ENCODE assay signal across 25 cellular contexts in the genomic region with DNA sequence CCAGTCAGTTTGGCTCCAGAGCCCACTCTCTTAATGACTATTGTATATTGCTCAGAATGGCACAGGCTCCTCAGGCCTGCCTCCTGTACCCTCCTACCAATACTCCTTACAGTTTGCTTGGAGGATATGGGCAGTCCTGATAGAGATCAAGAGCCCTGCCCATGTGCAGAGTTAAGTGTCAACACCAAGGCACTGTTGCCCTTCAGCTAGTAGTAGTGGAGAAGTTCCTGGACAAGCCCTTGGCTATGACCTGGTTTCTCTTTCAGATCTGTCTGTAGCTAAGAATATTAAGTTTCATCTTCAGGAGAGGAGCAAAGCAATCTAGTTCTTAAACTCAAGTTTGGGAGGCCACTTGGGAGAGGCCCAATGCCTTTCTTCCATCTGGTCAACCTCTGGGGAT. TPM values are rescaled to one million over a fixed set of nuclear protein-coding genes. Genes with fewer than 3 reads are reported as not detected.
DNase-seq lines count a peak whose midpoint lies in the region; ATAC-seq, FAIRE-seq and TF ChIP-seq lines count a peak whose summit lies in the region.
"Had no signal": no experiment of that assay in that cellular context is flagged by ENCODE, and none has a peak within 500 bp of the region (broad histone marks: within the 10 kb centered on the region; RNA-seq: fewer than 3 reads in every experiment).

No MANE protein-coding gene starts in this region.

- DNase-seq in GM12865 (ENCODE audit: low read depth) (peak; percentile 51), MV-4-11 (lab: John Stamatoyannopoulos, UW) (peak; percentile 29), GM12878 (ENCODE audit: low read depth, low spot score) (no peak), NCI-H1105 treated with DMSO at 0.1 percent for 48 hours (lab: John Stamatoyannopoulos, UW) (no peak), iPS-NIHi11 (ENCODE audit: low spot score) (no peak), activated T-cell treated with anti-CD3 and anti-CD28 coated beads for 4 hours (no peak), H9 (no peak)
- no peak for DNase-seq in naive thymus-derived CD8-positive, alpha-beta T cell
- DNase-seq: CD4-positive, alpha-beta memory T cell; DMS53; effector CD4-positive, alpha-beta T cell; gastrocnemius medialis; GF-D8; H7; Kasumi-1; kidney glomerular epithelial cell; mesenchymal stem cell; NCI-H1417; PC-9; stimulated activated naive CD4-positive, alpha-beta T cell; tibial artery had no signal

- H3K4ac ChIP-seq in H9 (ENCODE audit: low read depth, low read length) = no peak overlapping the region

- H3K79me1 ChIP-seq in H9 (ENCODE audit: insufficient read depth, low read depth, low read length, poor library complexity, severe bottlenecking) = no peaks in the 10 kb centered on the region

- no peak for TF ChIP-seq EP300 in GM12878 (IDR thresholded peaks at IDR 0.05; ENCODE audit: borderline replicate concordance in 1 of 2, control insufficient read depth in 1 of 2, low read depth in 2 of 2, low read length in 2 of 2)

- in situ Hi-C loops in GM12878 (cut with MboI) = no loop called here

- POLR2A ChIA-PET in GM12878 (lab: Charles Lee) = interaction anchor here (0.6 to 1.0 kb wide), 2 partner anchors 121 to 624 kb away, joined by 3 to 4 read pairs; no protein-coding TSS in a partner anchor
- POLR2A ChIA-PET in naive thymus-derived CD8-positive, alpha-beta T cell (lab: Charles Lee) = interaction anchor here (0.9 to 1.4 kb wide), 2 partner anchors 23 to 114 kb away, joined by 4 to 8 read pairs; partner anchors contain the start of gene RPL5

- no peaks in the 10 kb centered on the region for H4K20me1 ChIP-seq in GM12878 (ENCODE audit: control insufficient read depth, insufficient read depth)
- no peaks in the 10 kb centered on the region for H4K20me1 ChIP-seq in H9 (ENCODE audit: control insufficient read depth, insufficient read depth, insufficient read length)

- H2AFZ ChIP-seq in GM12878 (ENCODE audit: control insufficient read depth, low read depth, low read length) = no peak overlapping the region
- no peak overlapping the region for H2AFZ ChIP-seq in H9 (ENCODE audit: low read length)
- H2AFZ ChIP-seq: PC-9 had no signal

- peaks cover 13 to 38% (median 27%) of the 10 kb centered on the region in 4 donors for H3K4me1 Mint-ChIP-seq in naive thymus-derived CD8-positive, alpha-beta T cell
- H3K4me1 Mint-ChIP-seq in H9 = peaks cover 2 to 4% of the 10 kb centered on the region in 2 experiments; a peak in 2 of 4 replicates

- H3K4me2 ChIP-seq in GM12878 (ENCODE audit: control insufficient read depth, insufficient read depth) (no peak overlapping the region; the same call in 1 of the 2 replicates), H9 (ENCODE audit: insufficient read depth, insufficient read length, low read length) (no peak overlapping the region)
- H3K4me2 ChIP-seq: PC-9 had no signal

- no peaks in the 10 kb centered on the region for H3K79me2 ChIP-seq in GM12878 (ENCODE audit: control insufficient read depth, insufficient read depth, low read length)
- H3K79me2 ChIP-seq in H9 (ENCODE audit: insufficient read depth, low read length) = no peaks in the 10 kb centered on the region

- no peak overlapping the region for H3K23ac ChIP-seq in H9 (ENCODE audit: insufficient read length, low read depth, low read length)

- SMC1A ChIA-PET in GM12878 (lab: Charles Lee; ENCODE audit: uncharacterized antibody, unreplicated experiment) = interaction anchor here (0.7 to 7.5 kb wide), 8 partner anchors 9 to 343 kb away, joined by 3 to 179 read pairs (median 4); partner anchors contain the start of gene DIPK1A

- TF ChIP-seq CTCF in GM12865 (IDR thresholded peaks at IDR 0.05; ENCODE audit: insufficient read depth, low read depth, low read length, missing control alignments) (no peak), GM12878 (IDR thresholded peaks at IDR 0.05 in 2 of 3, conservative IDR thresholded peaks at IDR 0.05 in 1 of 3; ENCODE audit: control insufficient read depth in 2 of 3, extremely low read depth in 1 of 3, insufficient read depth in 1 of 3, low read depth in 3 of 3, low read length in 3 of 3) (no peak), H9 (conservative IDR thresholded peaks at IDR 0.05) (no peak)

- no peak for FAIRE-seq in GM12878 (lab: Jason Lieb, UNC)
- FAIRE-seq: HTR-8/SVneo had no signal

- H2AK5ac ChIP-seq in H9 (ENCODE audit: insufficient read length, low read length) = no peak overlapping the region

- no peak overlapping the region for H2BK120ac ChIP-seq in H9 (ENCODE audit: low read depth, low read length, poor library complexity, severe bottlenecking)

- no peak overlapping the region for H2BK5ac ChIP-seq in H9 (ENCODE audit: insufficient read length, low read length)

- peaks cover 5 to 16% (median 12%) of the 10 kb centered on the region in 3 donors for H3K36me3 Mint-ChIP-seq in naive thymus-derived CD8-positive, alpha-beta T cell
- H3K36me3 Mint-ChIP-seq in H9 (ENCODE audit: insufficient read depth in 1 of 3, low read depth in 3 of 3) = no peaks in the 10 kb centered on the region; a peak in 2 of 7 replicates

- H3K9ac ChIP-seq in GM12878 (ENCODE audit: control insufficient read depth, insufficient read depth, low read length) (no peak overlapping the region), H9 (ENCODE audit: extremely low read depth, insufficient read length, low read length) (no peak overlapping the region)

- H2BK20ac ChIP-seq in H9 (ENCODE audit: low read depth, low read length, poor library complexity, severe bottlenecking) = no peak overlapping the region

- H4K91ac ChIP-seq in H9 (ENCODE audit: insufficient read length, low read depth, low read length) = no peak overlapping the region

- H2BK15ac ChIP-seq in H9 (ENCODE audit: low read depth, low read length) = no peak overlapping the region

- H3K9me3 ChIP-seq in GM12878 (replicated peaks; ENCODE audit: control insufficient read depth, insufficient read depth, low read length) = no peaks in the 10 kb centered on the region; the same call in 2 of the 3 replicates
- H3K9me3 ChIP-seq in H9 (ENCODE audit: control insufficient read depth, low read depth, low read length) = no peaks in the 10 kb centered on the region
- H3K9me3 ChIP-seq: gastrocnemius medialis, tibial artery had no signal

- H3K56ac ChIP-seq in H9 (ENCODE audit: insufficient read length, low read depth, low read length) = no peak overlapping the region

- RAD21 ChIA-PET in GM12878 (lab: Charles Lee; ENCODE audit: unreplicated experiment) = interaction anchor here (2.5 to 2.8 kb wide), 2 partner anchors 106 to 140 kb away, joined by 8 read pairs; partner anchors contain the start of gene DIPK1A

- no peak overlapping the region for H2BK12ac ChIP-seq in H9 (ENCODE audit: insufficient read length, low read depth, low read length)

- no peak overlapping the region for H3K18ac ChIP-seq in H9 (ENCODE audit: insufficient read length, low read depth, low read length)

- H4K8ac ChIP-seq in H9 (replicated peaks; ENCODE audit: insufficient read length, low read depth, low read length) = no peak overlapping the region

- H3K23me2 ChIP-seq in H9 (ENCODE audit: insufficient read length, low read depth, low read length, poor library complexity, severe bottlenecking) = no peaks in the 10 kb centered on the region

- H3K36me3 ChIP-seq in GM12878 (ENCODE audit: control insufficient read depth in 2 of 2, insufficient read depth in 2 of 2, low read length in 1 of 2) = no peaks in the 10 kb centered on the region; a peak in 3 of 4 replicates
- H3K36me3 ChIP-seq: gastrocnemius medialis had no signal

- intact Hi-C loops in GM12878 (cut with micrococcal nuclease; ENCODE audit: unreplicated experiment) = no loop called here

- no peak overlapping the region for H3T11ph ChIP-seq in H9 (ENCODE audit: low read length)

- ATAC-seq in GM12878 = peak; percentile 49
- no peak for ATAC-seq in naive thymus-derived CD8-positive, alpha-beta T cell
- ATAC-seq: esophagus mucosa, gastrocnemius medialis had no signal

- TF ChIP-seq POLR2A in GM12878 (IDR thresholded peaks at IDR 0.05; ENCODE audit: low read depth, low read length) = no peak

- CTCF ChIA-PET in GM12878 (lab: Yijun Ruan, JAX) = interaction anchor here (0.9 to 7.7 kb wide), 5 partner anchors 13 to 208 kb away, joined by 3 to 165 read pairs (median 4); partner anchors contain the start of gene DIPK1A

- H3K4me3 ChIP-seq in GM12865 (ENCODE audit: low read depth, low read length) (no peak overlapping the region), GM12878 (no peak overlapping the region)
- H3K4me3 ChIP-seq: gastrocnemius medialis, PC-9, tibial artery had no signal

- H3K27me3 Mint-ChIP-seq in naive thymus-derived CD8-positive, alpha-beta T cell = no peaks in the 10 kb centered on the region
- no peaks in the 10 kb centered on the region for H3K27me3 Mint-ChIP-seq in H9 (ENCODE audit: low read depth)
- H3K27me3 Mint-ChIP-seq: activated naive CD8-positive, alpha-beta T cell; CD4-positive, alpha-beta memory T cell had no signal

- H3K14ac ChIP-seq in H9 (ENCODE audit: insufficient read depth, low read length) = no peak overlapping the region

- TF ChIP-seq RAD21 in GM12878 (IDR thresholded peaks at IDR 0.05; ENCODE audit: insufficient read depth, low read depth, low read length) = no peak

- H3K27me3 ChIP-seq in GM12878 (replicated peaks in 1 of 2; ENCODE audit: control insufficient read depth in 2 of 2, insufficient read depth in 2 of 2, low read length in 1 of 2) (no peaks in the 10 kb centered on the region), H9 (ENCODE audit: insufficient read depth, low read length) (no peaks in the 10 kb centered on the region)
- H3K27me3 ChIP-seq: gastrocnemius medialis, tibial artery had no signal

- peak overlapping the region in 6 of 10 donors; percentile 1 to 73 (median 30) for H3K27ac Mint-ChIP-seq in naive thymus-derived CD8-positive, alpha-beta T cell
- H3K27ac Mint-ChIP-seq in H9 = no peak overlapping the region
- H3K27ac Mint-ChIP-seq: activated naive CD8-positive, alpha-beta T cell; nephron had no signal

- H3K4me1 ChIP-seq in GM12878 (ENCODE audit: control insufficient read depth, insufficient read depth, low read length) (peaks cover 9% of the 10 kb centered on the region), H9 (ENCODE audit: insufficient read depth, low read length) (no peaks in the 10 kb centered on the region)

- H3K27ac ChIP-seq in GM12878 (ENCODE audit: control insufficient read depth, insufficient read depth) = no peak overlapping the region
- H3K27ac ChIP-seq in H9 (ENCODE audit: insufficient read length, low read depth, low read length) = no peak overlapping the region
- H3K27ac ChIP-seq: gastrocnemius medialis, PC-9, tibial artery had no signal

- no peak overlapping the region for H3K4me3 Mint-ChIP-seq in naive thymus-derived CD8-positive, alpha-beta T cell
- no peak overlapping the region for H3K4me3 Mint-ChIP-seq in H9
- H3K4me3 Mint-ChIP-seq: activated naive CD8-positive, alpha-beta T cell; nephron had no signal

- H4K5ac ChIP-seq in H9 (ENCODE audit: insufficient read length, low read depth, low read length) = no peak overlapping the region

- BruUV-seq in GM12878 (replicated peaks; lab: Mats Ljungman, UMichigan) = no TSS peak

- H3K9me3 Mint-ChIP-seq in naive thymus-derived CD8-positive, alpha-beta T cell = peaks cover 0 to 2% (median 0%) of the 10 kb centered on the region in 9 donors
- H3K9me3 Mint-ChIP-seq in H9 = no peaks in the 10 kb centered on the region; a peak in 1 of 5 replicates

RNA-seq across cellular contexts. Expression of gene RPL5, which starts 22.5 kb away (rescaled TPM):
- 433 and 440 TPM in 2 replicates for total RNA-seq in GM12878 (2013; cell fraction: nucleolus; rRNA removed)
- total RNA-seq in GM12878 (2014; rRNA removed) (2,485 and 2,957 TPM in 2 replicates), GM12878 (2014; rRNA removed; fragmentation: Illumina TruSeq; extraction: Trizol) (2,629 and 2,674 TPM in 2 replicates), GM12878 (2021) (1,758 and 1,801 TPM in 2 replicates), H9 (2021) (1,586 and 1,608 TPM in 2 replicates)
- 3,557 TPM for polyA plus RNA-seq in GM12878 (2011; ENCODE audit: low read depth)
- polyA plus RNA-seq in GM12878 (2011; rRNA removed) (3,432 and 4,044 TPM in 2 replicates), GM12878 (2014; fragmentation: Illumina TruSeq; extraction: Trizol) (2,529 and 2,797 TPM in 2 replicates), GM12878 (2014; fragmentation: Nextera tagmentation; extraction: Ambion mirVana) (1,000 to 10,000 TPM; 5,267 to 6,047 TPM), GM12878 (2014; rRNA removed) (3,008 and 3,188 TPM in 2 replicates), GM12878 (2016; fragmentation: Nextera tagmentation; extraction: Ambion mirVana) (1,000 to 10,000 TPM; 1,685 to 1,729 TPM)
- polyA plus RNA-seq in GM12878 (2011; cell fraction: cytosol; rRNA removed) = 1,956 and 2,029 TPM in 2 replicates
- polyA plus RNA-seq in GM12878 (2011; cell fraction: nucleus; rRNA removed) = 767 and 919 TPM in 2 replicates
- 3,636 and 5,206 TPM in 2 replicates for polyA plus RNA-seq in GM12878 (2012)
- 1,703 and 1,902 TPM in 2 replicates for polyA minus RNA-seq in GM12878 (2011; rRNA and poly(A)+ RNA removed)
- 454 and 570 TPM in 2 replicates for polyA minus RNA-seq in GM12878 (2011; cell fraction: cytosol; rRNA and poly(A)+ RNA removed)
- polyA minus RNA-seq in GM12878 (2011; cell fraction: nucleus; rRNA and poly(A)+ RNA removed) = 187 and 232 TPM in 2 replicates
- total RNA-seq in naive thymus-derived CD8-positive, alpha-beta T cell = 1,000 to 10,000 TPM; 1,607 to 1,641 TPM
- polyA plus RNA-seq in naive thymus-derived CD8-positive, alpha-beta T cell = 1,000 to 10,000 TPM; 3,250 to 3,560 (median 3,276) TPM

Comparison
In these comparisons a context has a peak if more than half of its experiments do, and no peak if none do; other contexts are left out.
1. DNase-seq: peak in GM12865 (single experiment) and MV-4-11 (single experiment); none in GM12878 (single experiment), naive thymus-derived CD8-positive, alpha-beta T cell (0 of 10), NCI-H1105 treated with DMSO at 0.1 percent for 48 hours (single experiment), iPS-NIHi11 (single experiment), activated T-cell treated with anti-CD3 and anti-CD28 coated beads for 4 hours (single experiment) and H9 (single experiment).
2. H3K27ac Mint-ChIP-seq: peak in naive thymus-derived CD8-positive, alpha-beta T cell (6 of 10); none in H9 (0 of 3).